Comparison of ENCODE assay signal across 2 cellular contexts in genomic region chr1:64934115-64934880, GRCh38.
A peak's percentile ranks its signal among the peaks of the same experiment; 100 is the strongest.
TF ChIP-seq lines count a peak whose summit lies in the region.

No MANE protein-coding gene starts in this region.

TF ChIP-seq in K562, 482 proteins besides CTCF, POLR2A, EP300 and RAD21 (continued from another document and continues in another):
- no peak for TF ChIP-seq HEY1 (CRISPR knock-in tag; IDR thresholded peaks at IDR 0.05; ENCODE audit: borderline replicate concordance)
- TF ChIP-seq BRCA1 (IDR thresholded peaks at IDR 0.05), result no peak
- TF ChIP-seq BRCA1 (CRISPR knock-in tag; IDR thresholded peaks at IDR 0.05), result no peak
- no peak for TF ChIP-seq MXI1 (IDR thresholded peaks at IDR 0.05; ENCODE audit: low read depth, low read length)
- peak; percentile 42; the same call in 1 of the 2 replicates for TF ChIP-seq CTBP1 (IDR thresholded peaks at IDR 0.05; ENCODE audit: borderline replicate concordance)
- no peak for TF ChIP-seq MITF (IDR thresholded peaks at IDR 0.05)
- 0 out of 2 replicates have a peak, but pooled peaks have one; percentile 21 for TF ChIP-seq JUN (IDR thresholded peaks at IDR 0.05; ENCODE audit: borderline replicate concordance, low read depth, low read length)
- no peak for TF ChIP-seq JUN (CRISPR knock-in tag; IDR thresholded peaks at IDR 0.05; ENCODE audit: borderline replicate concordance)
- TF ChIP-seq SIRT6 (IDR thresholded peaks at IDR 0.05; ENCODE audit: low read depth, low read length), result no peak
- TF ChIP-seq C11orf30 (IDR thresholded peaks at IDR 0.05; ENCODE audit: low read depth), result peak; percentile 20; the same call in 1 of the 2 replicates
- peak; percentile 80 for TF ChIP-seq CEBPB (tag; IDR thresholded peaks at IDR 0.05)
- no peak for TF ChIP-seq THRAP3 (IDR thresholded peaks at IDR 0.05; ENCODE audit: borderline replicate concordance)
- 0 out of 2 replicates have a peak, but pooled peaks have one; percentile 41 for TF ChIP-seq ZNF589 (CRISPR knock-in tag; IDR thresholded peaks at IDR 0.05; ENCODE audit: low read depth)
- no peak for TF ChIP-seq POLR2G (IDR thresholded peaks at IDR 0.05; ENCODE audit: low read depth, low read length)
- TF ChIP-seq MCM7 (IDR thresholded peaks at IDR 0.05), result no peak
- TF ChIP-seq ZNF134 (CRISPR knock-in tag; conservative IDR thresholded peaks at IDR 0.05), result peak; percentile 91
- 0 out of 2 replicates have a peak, but pooled peaks have one; percentile 16 for TF ChIP-seq MAFG (tag; conservative IDR thresholded peaks at IDR 0.05)
- TF ChIP-seq NFIX (CRISPR knock-in tag; IDR thresholded peaks at IDR 0.05; ENCODE audit: low read depth), result no peak
- TF ChIP-seq CEBPG (CRISPR knock-in tag; IDR thresholded peaks at IDR 0.05), result no peak; the same call in 1 of the 2 replicates
- peak; percentile 81 to 88 for TF ChIP-seq CEBPG (tag; conservative IDR thresholded peaks at IDR 0.05 in 1 of 2, IDR thresholded peaks at IDR 0.05 in 1 of 2)
- peak; percentile 10 for TF ChIP-seq FOS (IDR thresholded peaks at IDR 0.05; ENCODE audit: extremely low read depth, insufficient read length)
- TF ChIP-seq PPARD (CRISPR knock-in tag; IDR thresholded peaks at IDR 0.05), result no peak
- TF ChIP-seq SMARCA5 (IDR thresholded peaks at IDR 0.05), result no peak
- no peak for TF ChIP-seq ZNF175 (CRISPR knock-in tag; IDR thresholded peaks at IDR 0.05; ENCODE audit: low read depth)
- no peak for TF ChIP-seq ZKSCAN1 (IDR thresholded peaks at IDR 0.05; ENCODE audit: low read depth, low read length)
- TF ChIP-seq CREM (IDR thresholded peaks at IDR 0.05; ENCODE audit: low read depth), result 0 out of 2 replicates have a peak, but pooled peaks have one; percentile 18
- peak; percentile 59 for TF ChIP-seq NFE2 (IDR thresholded peaks at IDR 0.05; ENCODE audit: low read depth)
- TF ChIP-seq TSC22D4 (tag; IDR thresholded peaks at IDR 0.05), result no peak
- no peak for TF ChIP-seq E4F1 (CRISPR knock-in tag; IDR thresholded peaks at IDR 0.05; ENCODE audit: borderline replicate concordance)
- peak; percentile 38; the same call in 1 of the 2 replicates for TF ChIP-seq ZNF592 (IDR thresholded peaks at IDR 0.05)
- TF ChIP-seq MED1 (CRISPR knock-in tag; IDR thresholded peaks at IDR 0.05; ENCODE audit: borderline replicate concordance), result no peak

TF ChIP-seq in liver, 16 proteins besides CTCF, POLR2A, EP300 and RAD21:
- TF ChIP-seq ATF3 (IDR thresholded peaks at IDR 0.05) (peak; percentile 88), REST (IDR thresholded peaks at IDR 0.05) (no peak), HNF4G (IDR thresholded peaks at IDR 0.05) (no peak), JUND (IDR thresholded peaks at IDR 0.05) (peak; percentile 42 to 57), RXRA (IDR thresholded peaks at IDR 0.05) (peak; percentile 48 to 50), SP1 (IDR thresholded peaks at IDR 0.05) (peak; percentile 21), FOXA2 (IDR thresholded peaks at IDR 0.05) (no peak), GABPA (IDR thresholded peaks at IDR 0.05 in 1 of 2, conservative IDR thresholded peaks at IDR 0.05 in 1 of 2) (no peak), HNF4A (conservative IDR thresholded peaks at IDR 0.05) (peak; percentile 44 to 64), NR2F2 (IDR thresholded peaks at IDR 0.05) (peak; percentile 49), ZBTB33 (IDR thresholded peaks at IDR 0.05) (no peak), YY1 (IDR thresholded peaks at IDR 0.05) (peak; percentile 14), EGR1 (IDR thresholded peaks at IDR 0.05; ENCODE audit: low read depth in 2 of 2) (no peak), FOXA1 (IDR thresholded peaks at IDR 0.05) (no peak), TAF1 (conservative IDR thresholded peaks at IDR 0.05) (no peak), MAX (IDR thresholded peaks at IDR 0.05) (no peak)
